In the genomic region with DNA sequence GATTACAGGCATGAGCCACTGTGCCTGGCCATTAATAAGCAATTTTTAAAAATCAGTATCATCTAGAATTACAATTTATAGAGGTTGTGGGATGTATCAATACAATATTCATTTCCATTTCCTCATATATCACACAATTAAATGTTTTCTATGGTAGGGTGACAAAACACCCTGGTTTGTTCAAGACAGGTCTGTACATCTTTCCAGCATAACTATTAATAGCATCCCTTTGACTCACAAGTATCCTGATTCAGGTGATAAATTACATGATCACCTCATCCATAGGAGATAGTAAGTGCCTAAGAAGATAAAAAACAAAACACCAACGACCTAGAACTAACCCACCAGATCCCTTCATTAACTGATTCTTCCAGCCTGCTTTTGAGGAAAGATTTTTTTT, we compare ENCODE assay signal across 22 cellular contexts. TPM values are rescaled to one million over a fixed set of nuclear protein-coding genes. Genes with fewer than 3 reads are reported as not detected.
A peak's percentile ranks its signal among the peaks of the same experiment; 100 is the strongest.
DNase-seq lines count a peak whose midpoint lies in the region; ATAC-seq and TF ChIP-seq lines count a peak whose summit lies in the region.
"Had no signal": no experiment of that assay in that cellular context is flagged by ENCODE, and none has a peak within 500 bp of the region (broad histone marks: within the 10 kb centered on the region; RNA-seq: fewer than 3 reads in every experiment).

No MANE protein-coding gene starts in this region.

- dilution Hi-C loops in mammary epithelial cell (cut with HindIII; ENCODE audit: low sequenced_read_pairs) = no loop called here

- WGBS in mammary epithelial cell (ENCODE audit: low coverage, missing lambda C conversion rate) = 50% methylated on average over 1 of the region's 1 CpG

- H3K9me3 ChIP-seq in mammary epithelial cell (replicated peaks; ENCODE audit: insufficient read depth, low read length) = no peaks in the 10 kb centered on the region
- H3K9me3 ChIP-seq: A549; BE2C; BLaER1 treated with 17β-estradiol and CSF1 and Interleukin-3, amounts not matched to agents 10 nM and 100 nM had no signal

- no peaks in the 10 kb centered on the region for H3K27me3 Mint-ChIP-seq in MCF 10A (ENCODE audit: insufficient read depth, unreplicated experiment)
- no peaks in the 10 kb centered on the region for H3K27me3 Mint-ChIP-seq in activated T-helper 2 cell treated with anti-CD3 and anti-CD28 coated beads, Interferon-gamma antibody, Interleukin-2, Interleukin-4, amounts not matched to agents 10 μg/mL and 5 μg/mL and 100 μg/mL, durations not matched to agents 14 hours and 24 hours and 36 hours (ENCODE audit: low read depth)
- H3K27me3 Mint-ChIP-seq: CD4-positive, alpha-beta T cell; CD8-positive, alpha-beta memory T cell had no signal

- no peak overlapping the region for H3K9ac ChIP-seq in mammary epithelial cell (ENCODE audit: insufficient read depth, low read length)
- H3K9ac ChIP-seq: BLaER1 treated with 17β-estradiol and CSF1 and Interleukin-3, amounts not matched to agents 10 nM and 100 nM; GM23248 had no signal

- H3K4me1 ChIP-seq in mammary epithelial cell (ENCODE audit: insufficient read depth, low read length) = peaks cover 15% of the 10 kb centered on the region
- H3K4me1 ChIP-seq: A549, BE2C had no signal

- no peaks in the 10 kb centered on the region for H3K9me3 Mint-ChIP-seq in MCF 10A (ENCODE audit: unreplicated experiment)
- H3K9me3 Mint-ChIP-seq in activated T-helper 2 cell treated with anti-CD3 and anti-CD28 coated beads, Interferon-gamma antibody, Interleukin-2, Interleukin-4, amounts not matched to agents 10 μg/mL and 5 μg/mL and 100 μg/mL, durations not matched to agents 14 hours and 24 hours and 36 hours = no peaks in the 10 kb centered on the region
- H3K9me3 Mint-ChIP-seq in activated naive CD4-positive, alpha-beta T cell treated with anti-CD3 and anti-CD28 coated beads, Interleukin-2, amount 50 U/mL, for 72 hours = no peaks in the 10 kb centered on the region
- H3K9me3 Mint-ChIP-seq: CD14-positive monocyte; CD4-positive, alpha-beta T cell; CD8-positive, alpha-beta memory T cell had no signal

- CTCF ChIA-PET in mammary epithelial cell (lab: Charles Lee; ENCODE audit: low non-redundant PET) (no interaction called here), MCF 10A (lab: Yijun Ruan, JAX) (interaction anchor here (1.2 kb wide), 1 partner anchor 112 kb away, joined by 4 read pairs; no protein-coding TSS in a partner anchor)

- H3K36me3 ChIP-seq in mammary epithelial cell (ENCODE audit: insufficient read depth, low read length) = peaks cover 22% of the 10 kb centered on the region

- H3K4me3 Mint-ChIP-seq in MCF 10A (ENCODE audit: unreplicated experiment) = no peak overlapping the region
- H3K4me3 Mint-ChIP-seq in activated T-helper 2 cell treated with anti-CD3 and anti-CD28 coated beads, Interferon-gamma antibody, Interleukin-2, Interleukin-4, amounts not matched to agents 10 μg/mL and 5 μg/mL and 100 μg/mL, durations not matched to agents 14 hours and 24 hours and 36 hours (ENCODE audit: low read depth) = no peak overlapping the region
- H3K4me3 Mint-ChIP-seq: CD14-positive monocyte; CD4-positive, alpha-beta T cell; CD8-positive, alpha-beta memory T cell had no signal

- peaks cover 36% of the 10 kb centered on the region for H3K79me2 ChIP-seq in mammary epithelial cell (ENCODE audit: insufficient read depth, low read length)

- H3K4me2 ChIP-seq in mammary epithelial cell (ENCODE audit: insufficient read depth, low read depth, low read length) = no peak overlapping the region
- H3K4me2 ChIP-seq: A549; BLaER1 treated with 17β-estradiol and CSF1 and Interleukin-3, amounts not matched to agents 10 nM and 100 nM had no signal

- ATAC-seq in activated naive CD4-positive, alpha-beta T cell treated with anti-CD3 and anti-CD28 coated beads, Interleukin-2, amount 50 U/mL, for 72 hours = no peak
- ATAC-seq: A549, GM12878 had no signal

- peaks cover 62% of the 10 kb centered on the region for H3K36me3 Mint-ChIP-seq in MCF 10A (ENCODE audit: insufficient read depth, unreplicated experiment)
- H3K36me3 Mint-ChIP-seq in activated T-helper 2 cell treated with anti-CD3 and anti-CD28 coated beads, Interferon-gamma antibody, Interleukin-2, Interleukin-4, amounts not matched to agents 10 μg/mL and 5 μg/mL and 100 μg/mL, durations not matched to agents 14 hours and 24 hours and 36 hours (ENCODE audit: low read depth) = peaks cover 60% of the 10 kb centered on the region
- H3K36me3 Mint-ChIP-seq in activated naive CD4-positive, alpha-beta T cell treated with anti-CD3 and anti-CD28 coated beads, Interleukin-2, amount 50 U/mL, for 72 hours = peaks cover 0 to 6% of the 10 kb centered on the region in 2 donors

- intact Hi-C loops in mammary epithelial cell (cut with micrococcal nuclease) = no loop called here
- intact Hi-C loops in MCF 10A (cut with micrococcal nuclease) = loop anchor here (10.0 kb wide), 1 partner anchor 353 kb away; the partner anchor contains the start of gene NOG
- intact Hi-C loops in activated T-helper 2 cell treated with anti-CD3 and anti-CD28 coated beads, Interferon-gamma antibody, Interleukin-2, Interleukin-4, amounts not matched to agents 10 μg/mL and 5 μg/mL and 100 μg/mL, durations not matched to agents 14 hours and 24 hours and 36 hours (cut with micrococcal nuclease) = loop anchor here (10.0 kb wide), 1 partner anchor 353 kb away; the partner anchor contains the start of gene NOG

- DNase-seq in mammary epithelial cell = peak; percentile 26
- DNase-seq in MCF 10A (ENCODE audit: unreplicated experiment) = no peak
- no peak for DNase-seq in activated T-helper 2 cell treated with anti-CD3 and anti-CD28 coated beads, Interferon-gamma antibody, Interleukin-2, Interleukin-4, amounts not matched to agents 10 μg/mL and 5 μg/mL and 100 μg/mL, durations not matched to agents 14 hours and 24 hours and 36 hours (ENCODE audit: low spot score)
- DNase-seq in epithelial cell of prostate (ENCODE audit: low read depth, low spot score) = no peak
- DNase-seq in activated naive CD4-positive, alpha-beta T cell treated with anti-CD3 and anti-CD28 coated beads, Interleukin-2, amount 50 U/mL, for 72 hours (ENCODE audit: low spot score in 2 of 2) = no peak
- DNase-seq in NCI-H82 treated with DMSO at 0.1 percent for 48 hours (lab: John Stamatoyannopoulos, UW; ENCODE audit: unreplicated experiment) = no peak
- DNase-seq: 8988T; ACHN; AML-193; BE2C; CD4-positive, alpha-beta T cell; CD8-positive, alpha-beta memory T cell; DMS 273 treated with DMSO at 0.1 percent for 48 hours; DMS79; GDM1; H7; HCEC 1CT had no signal

- H3K27ac Mint-ChIP-seq in MCF 10A (ENCODE audit: low read depth, unreplicated experiment) = no peak overlapping the region
- H3K27ac Mint-ChIP-seq in activated T-helper 2 cell treated with anti-CD3 and anti-CD28 coated beads, Interferon-gamma antibody, Interleukin-2, Interleukin-4, amounts not matched to agents 10 μg/mL and 5 μg/mL and 100 μg/mL, durations not matched to agents 14 hours and 24 hours and 36 hours = peak overlapping the region; percentile 5
- no peak overlapping the region for H3K27ac Mint-ChIP-seq in activated naive CD4-positive, alpha-beta T cell treated with anti-CD3 and anti-CD28 coated beads, Interleukin-2, amount 50 U/mL, for 72 hours
- H3K27ac Mint-ChIP-seq: CD4-positive, alpha-beta T cell had no signal

- H3K4me3 ChIP-seq in mammary epithelial cell (replicated peaks in 1 of 3; ENCODE audit: insufficient read depth in 1 of 3, low read depth in 2 of 3, low read length in 3 of 3) = no peak overlapping the region
- H3K4me3 ChIP-seq: A549; BLaER1 treated with 17β-estradiol and CSF1 and Interleukin-3, amounts not matched to agents 10 nM and 100 nM; GM12878; GM23248 had no signal

- no peak for TF ChIP-seq CTCF in mammary epithelial cell (conservative IDR thresholded peaks at IDR 0.05 in 1 of 2, IDR thresholded peaks at IDR 0.05 in 1 of 2; ENCODE audit: extremely low read depth in 1 of 2, insufficient read depth in 1 of 2, low read depth in 1 of 2, low read length in 2 of 2)
- no peak for TF ChIP-seq CTCF in MCF 10A (IDR thresholded peaks at IDR 0.05; ENCODE audit: unreplicated experiment)

- H3K4me1 Mint-ChIP-seq in MCF 10A (ENCODE audit: insufficient read depth, unreplicated experiment) = no peaks in the 10 kb centered on the region
- H3K4me1 Mint-ChIP-seq in activated T-helper 2 cell treated with anti-CD3 and anti-CD28 coated beads, Interferon-gamma antibody, Interleukin-2, Interleukin-4, amounts not matched to agents 10 μg/mL and 5 μg/mL and 100 μg/mL, durations not matched to agents 14 hours and 24 hours and 36 hours (ENCODE audit: low read depth) = peaks cover 7% of the 10 kb centered on the region
- H3K4me1 Mint-ChIP-seq: CD14-positive monocyte; CD8-positive, alpha-beta memory T cell had no signal

- no peak overlapping the region for H3K27ac ChIP-seq in mammary epithelial cell (ENCODE audit: insufficient read depth, low read depth, low read length)
- peak overlapping the region; percentile 19 for H3K27ac ChIP-seq in epithelial cell of prostate
- H3K27ac ChIP-seq: A549; BLaER1 treated with 17β-estradiol and CSF1 and Interleukin-3, amounts not matched to agents 10 nM and 100 nM; GM23248 had no signal

- H4K20me1 ChIP-seq in mammary epithelial cell (ENCODE audit: insufficient read depth, low read length) = no peaks in the 10 kb centered on the region

- no peaks in the 10 kb centered on the region for H3K27me3 ChIP-seq in mammary epithelial cell (ENCODE audit: insufficient read depth, low read length)
- H3K27me3 ChIP-seq: BE2C; BLaER1 treated with 17β-estradiol and CSF1 and Interleukin-3, amounts not matched to agents 10 nM and 100 nM had no signal

- POLR2A ChIA-PET in MCF 10A (lab: Yijun Ruan, JAX) = interaction anchor here (0.7 kb wide), 1 partner anchor 45 kb away, joined by 3 read pairs; no protein-coding TSS in a partner anchor

- no peak overlapping the region for H2AFZ ChIP-seq in mammary epithelial cell (ENCODE audit: low read depth, low read length)
- H2AFZ ChIP-seq: GM23248 had no signal

- in situ Hi-C loops in mammary epithelial cell (cut with MboI; ENCODE audit: low sequenced_read_pairs in 2 of 2) = no loop called here

- BruUV-seq in mammary epithelial cell (replicated peaks; lab: Mats Ljungman, UMichigan) (no TSS peak), MCF 10A (replicated peaks; lab: Mats Ljungman, UMichigan) (no TSS peak)

RNA-seq across cellular contexts. Expression of gene COIL, which starts 13.1 kb away (rescaled TPM):
- total RNA-seq in mammary epithelial cell (10 to 100 TPM; 11.0 to 14.8 TPM), MCF 10A (2022) (15.4 and 17.2 TPM in 2 replicates)
- 6.2 TPM for polyA plus RNA-seq in mammary epithelial cell
- 4.6 TPM for polyA minus RNA-seq in mammary epithelial cell
- 20.3 and 23.1 TPM in 2 replicates for total RNA-seq in activated T-helper 2 cell treated with anti-CD3 and anti-CD28 coated beads, Interferon-gamma antibody, Interleukin-2, Interleukin-4, amounts not matched to agents 10 μg/mL and 5 μg/mL and 100 μg/mL, durations not matched to agents 14 hours and 24 hours and 36 hours
- 10 to 100 TPM; 22.6 to 26.1 TPM for total RNA-seq in activated naive CD4-positive, alpha-beta T cell treated with anti-CD3 and anti-CD28 coated beads, Interleukin-2, amount 50 U/mL, for 72 hours

RNA-seq across cellular contexts. Expression of gene SCPEP1, which starts 30.2 kb away (rescaled TPM):
- total RNA-seq in mammary epithelial cell (100 to 1,000 TPM in 1 of 2 donors, 10 to 100 TPM in 1; 81.8 to 142 TPM), MCF 10A (2022) (39.2 and 51.4 TPM in 2 replicates)
- polyA plus RNA-seq in mammary epithelial cell = 83.0 TPM
- 46.2 TPM for polyA minus RNA-seq in mammary epithelial cell
- total RNA-seq in activated T-helper 2 cell treated with anti-CD3 and anti-CD28 coated beads, Interferon-gamma antibody, Interleukin-2, Interleukin-4, amounts not matched to agents 10 μg/mL and 5 μg/mL and 100 μg/mL, durations not matched to agents 14 hours and 24 hours and 36 hours = 15.8 and 18.1 TPM in 2 replicates
- total RNA-seq in activated naive CD4-positive, alpha-beta T cell treated with anti-CD3 and anti-CD28 coated beads, Interleukin-2, amount 50 U/mL, for 72 hours = 10 to 100 TPM; 17.6 to 33.2 TPM

RNA-seq across cellular contexts. Expression of gene TRIM25, which starts 33.9 kb away (rescaled TPM):
- total RNA-seq in mammary epithelial cell = 10 to 100 TPM; 49.5 to 95.0 TPM
- 34.9 TPM for polyA plus RNA-seq in mammary epithelial cell
- 57.2 TPM for polyA minus RNA-seq in mammary epithelial cell
- total RNA-seq in MCF 10A (2022) = 178 and 215 TPM in 2 replicates
- total RNA-seq in activated T-helper 2 cell treated with anti-CD3 and anti-CD28 coated beads, Interferon-gamma antibody, Interleukin-2, Interleukin-4, amounts not matched to agents 10 μg/mL and 5 μg/mL and 100 μg/mL, durations not matched to agents 14 hours and 24 hours and 36 hours = 76.5 and 85.9 TPM in 2 replicates
- total RNA-seq in activated naive CD4-positive, alpha-beta T cell treated with anti-CD3 and anti-CD28 coated beads, Interleukin-2, amount 50 U/mL, for 72 hours = 100 to 1,000 TPM; 139 to 215 TPM
